ENCODE assay signal across 8 cellular contexts in the genomic region with DNA sequence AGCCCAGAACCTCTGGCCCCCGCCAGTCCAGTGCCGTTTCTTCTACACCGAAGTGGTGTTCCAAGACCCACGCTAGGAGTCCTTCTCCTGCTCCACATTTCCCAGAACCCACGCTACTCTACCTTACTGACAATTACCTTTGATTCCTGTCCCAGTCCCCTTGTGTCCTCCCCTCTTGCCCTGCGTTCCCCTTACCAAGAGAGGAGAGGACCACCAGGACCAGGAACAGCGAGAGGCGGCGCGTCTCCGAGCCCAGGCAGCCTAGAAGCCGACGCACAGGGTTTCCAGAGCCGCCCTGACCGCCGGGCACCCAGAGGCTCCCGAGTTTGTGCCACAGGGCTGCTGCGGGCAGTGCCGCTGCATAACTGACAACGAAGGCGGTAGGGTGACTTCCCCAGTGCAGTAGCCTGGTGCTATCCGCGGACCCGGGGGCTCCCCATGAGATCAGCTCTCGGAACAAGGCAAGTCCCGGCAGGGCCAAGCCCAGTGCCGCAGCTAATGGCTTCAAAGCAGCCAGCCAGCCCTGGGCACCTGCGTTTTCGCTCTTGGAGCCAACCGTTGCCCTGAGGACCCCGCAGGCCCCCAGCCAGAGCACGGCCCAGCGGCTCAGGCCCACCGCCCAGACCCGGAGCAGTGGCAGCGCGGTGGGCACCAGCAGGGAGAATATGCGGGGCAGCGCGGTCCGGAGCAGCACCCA. TPM values are rescaled to one million over a fixed set of nuclear protein-coding genes. Genes with fewer than 3 reads are reported as not detected.
DNase-seq lines count a peak whose midpoint lies in the region; ATAC-seq and TF ChIP-seq lines count a peak whose summit lies in the region.

No MANE protein-coding gene starts in this region.

- H3K4me1 ChIP-seq in SK-N-SH (ENCODE audit: control insufficient read depth in 1 of 2, insufficient read depth in 2 of 2, low read depth in 1 of 2, low read length in 1 of 2) (peaks cover 0 to 14% of the 10 kb centered on the region in 2 experiments; a peak in 1 of 4 replicates), heart left ventricle (peaks cover 0 to 77% (median 24%) of the 10 kb centered on the region in 12 donors), parathyroid adenoma (peaks cover 5% of the 10 kb centered on the region)

- H3K79me2 ChIP-seq in SK-N-SH (ENCODE audit: insufficient read depth) (peaks cover 4% of the 10 kb centered on the region; the same call in 1 of the 2 replicates), parathyroid adenoma (no peaks in the 10 kb centered on the region)

- intact Hi-C loops in heart left ventricle (cut with DNase I) = loop anchor here in 6 of 10 donors (1.0 to 2.0 kb wide), 4 partner anchors 8 to 15 kb away; partner anchors contain the start of genes PSMB8 (in 4 of the 6) and TAP2 (in 2 of the 6)

- H3K9ac ChIP-seq in SK-N-SH (peak overlapping the region; percentile 71), parathyroid adenoma (peak overlapping the region; percentile 16)

- H3K9me3 ChIP-seq in SK-N-SH = no peaks in the 10 kb centered on the region
- H3K9me3 ChIP-seq in heart left ventricle = no peaks in the 10 kb centered on the region
- H3K9me3 ChIP-seq in parathyroid adenoma (ENCODE audit: control insufficient read depth, low read length) = no peaks in the 10 kb centered on the region

- H3F3A ChIP-seq in SK-N-SH (replicated peaks; ENCODE audit: insufficient read depth) = peaks cover 8% of the 10 kb centered on the region

- CTCF ChIA-PET in SK-N-SH (lab: Yijun Ruan, JAX) = interaction anchor here (1.0 to 8.3 kb wide), 10 partner anchors 9 to 101 kb away, joined by 3 to 137 read pairs (median 8); partner anchors contain the start of genes HLA-DMA, PSMB8 and TAP2

- no peaks in the 10 kb centered on the region for H3K9me2 ChIP-seq in SK-N-SH

- no peak for TF ChIP-seq POLR2A in GM18505 (IDR thresholded peaks at IDR 0.05; ENCODE audit: borderline replicate concordance, extremely low read depth, insufficient read depth, insufficient read length)
- TF ChIP-seq POLR2A in heart left ventricle (IDR thresholded peaks at IDR 0.05) = no peak

- DNase-seq in 8988T (peak; percentile 34), SK-N-SH (peak; percentile 52), amniotic stem cell (lab: John Stamatoyannopoulos, UW) (peak; percentile 46), heart left ventricle (peak; percentile 42 to 79 (median 46)), NCI-H187 treated with DMSO at 0.1 percent for 48 hours (lab: John Stamatoyannopoulos, UW) (no peak)

- H3K27ac ChIP-seq in SK-N-SH (ENCODE audit: low read depth in 2 of 2, low read length in 1 of 2) (peak overlapping the region; percentile 50 to 90), heart left ventricle (peak overlapping the region; percentile 90 to 100 (median 99)), parathyroid adenoma (peak overlapping the region; percentile 93)

- no peak for TF ChIP-seq EP300 in SK-N-SH (IDR thresholded peaks at IDR 0.05; ENCODE audit: borderline replicate concordance in 1 of 2, low read depth in 1 of 2, low read length in 1 of 2)

- TF ChIP-seq CTCF in SK-N-SH (IDR thresholded peaks at IDR 0.05) = no peak
- no peak for TF ChIP-seq CTCF in heart left ventricle (IDR thresholded peaks at IDR 0.05)
- TF ChIP-seq CTCF in parathyroid adenoma (IDR thresholded peaks at IDR 0.05) = no peak

- H3K36me3 ChIP-seq in SK-N-SH (replicated peaks in 1 of 2; ENCODE audit: control insufficient read depth in 1 of 2, insufficient read depth in 2 of 2, low read length in 1 of 2) = peaks cover 3 to 7% of the 10 kb centered on the region in 2 experiments
- peaks cover 0 to 65% (median 47%) of the 10 kb centered on the region in 9 donors for H3K36me3 ChIP-seq in heart left ventricle
- H3K36me3 ChIP-seq in parathyroid adenoma (ENCODE audit: control insufficient read depth, insufficient read depth, low read length) = no peaks in the 10 kb centered on the region

- TF ChIP-seq RAD21 in SK-N-SH (IDR thresholded peaks at IDR 0.05; ENCODE audit: low read length) = no peak

- WGBS in SK-N-SH (ENCODE audit: low lambda C conversion rate) = 1% methylated on average over 15 of the region's 41 CpGs
- WGBS in heart left ventricle, 4 donors = 1 to 2% (median 1%) methylated on average over 21 to 41 of the region's 41 CpGs

- H3K4me3 ChIP-seq in SK-N-SH (ENCODE audit: low read depth in 2 of 2, low read length in 1 of 2) (peak overlapping the region; percentile 88 to 89), heart left ventricle (peak overlapping the region; percentile 69 to 99 (median 90)), parathyroid adenoma (ENCODE audit: low read depth, low read length) (peak overlapping the region; percentile 89)

- H3K27me3 ChIP-seq in SK-N-SH (ENCODE audit: insufficient read depth) (no peaks in the 10 kb centered on the region), heart left ventricle (no peaks in the 10 kb centered on the region), parathyroid adenoma (ENCODE audit: control insufficient read depth, insufficient read depth, low read length) (no peaks in the 10 kb centered on the region)

- peak overlapping the region; percentile 93 for H2AFZ ChIP-seq in SK-N-SH (ENCODE audit: low read depth)
- H2AFZ ChIP-seq in parathyroid adenoma = peak overlapping the region; percentile 99

- POLR2A ChIA-PET in SK-N-SH (lab: Yijun Ruan, JAX) = interaction anchor here (0.9 to 1.5 kb wide), 2 partner anchors 11 to 119 kb away, joined by 3 to 4 read pairs; no protein-coding TSS in a partner anchor

- ATAC-seq in GM18505 (IDR thresholded peaks at IDR 0.05; ENCODE audit: unreplicated experiment) (peak; percentile 13), HG03060 (IDR thresholded peaks at IDR 0.05; ENCODE audit: low read depth, unreplicated experiment) (peak; percentile 16), heart left ventricle (peak; percentile 8 to 41 (median 24))

- no peaks in the 10 kb centered on the region for H4K20me1 ChIP-seq in SK-N-SH (ENCODE audit: insufficient read depth)

- peak overlapping the region; percentile 99 for H3K4me2 ChIP-seq in SK-N-SH
- H3K4me2 ChIP-seq in parathyroid adenoma (ENCODE audit: low read length) = peak overlapping the region; percentile 100

TF ChIP-seq in SK-N-SH, 30 proteins besides CTCF, POLR2A, EP300 and RAD21:
- TF ChIP-seq, protein P1, sequence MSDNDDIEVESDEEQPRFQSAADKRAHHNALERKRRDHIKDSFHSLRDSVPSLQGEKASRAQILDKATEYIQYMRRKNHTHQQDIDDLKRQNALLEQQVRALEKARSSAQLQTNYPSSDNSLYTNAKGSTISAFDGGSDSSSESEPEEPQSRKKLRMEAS (IDR thresholded peaks at IDR 0.05; ENCODE audit: low read depth) = 0 out of 2 replicates have a peak, but pooled peaks have one; percentile 5
- no peak for TF ChIP-seq ELF1 (IDR thresholded peaks at IDR 0.05)

RNA-seq across cellular contexts. Expression of gene TAP1, which starts 0.5 kb away (rescaled TPM):
- polyA plus RNA-seq in SK-N-SH (2012; rRNA removed) = 31.1 and 35.7 TPM in 2 replicates
- polyA plus RNA-seq in SK-N-SH (2012; cell fraction: cytosol; rRNA removed) = 21.3 and 29.1 TPM in 2 replicates
- 34.6 and 35.9 TPM in 2 replicates for polyA plus RNA-seq in SK-N-SH (2012; cell fraction: nucleus; rRNA removed)
- total RNA-seq in heart left ventricle = 100 to 1,000 TPM in 1 of 9 donors, 10 to 100 TPM in 8; 15.1 to 207 (median 20.3) TPM
- polyA plus RNA-seq in heart left ventricle = 10 to 100 TPM; 21.6 to 44.5 TPM

RNA-seq across cellular contexts. Expression of gene PSMB9, which starts 1.0 kb away (rescaled TPM):
- polyA plus RNA-seq in SK-N-SH (2012; rRNA removed) (52.4 and 83.7 TPM in 2 replicates), heart left ventricle (10 to 100 TPM; 15.7 to 23.3 TPM)
- polyA plus RNA-seq in SK-N-SH (2012; cell fraction: cytosol; rRNA removed) = 51.2 and 54.6 TPM in 2 replicates
- 25.2 and 32.3 TPM in 2 replicates for polyA plus RNA-seq in SK-N-SH (2012; cell fraction: nucleus; rRNA removed)
- 100 to 1,000 TPM in 1 of 9 donors, 10 to 100 TPM in 7, 1 to 10 TPM in 1; 8.9 to 182 (median 14.6) TPM for total RNA-seq in heart left ventricle

RNA-seq across cellular contexts. Expression of gene PSMB8, which starts 9.1 kb away (rescaled TPM):
- polyA plus RNA-seq in SK-N-SH (2012; rRNA removed) (52.8 and 55.7 TPM in 2 replicates), heart left ventricle (10 to 100 TPM; 23.1 to 32.6 TPM)
- 46.3 and 55.0 TPM in 2 replicates for polyA plus RNA-seq in SK-N-SH (2012; cell fraction: cytosol; rRNA removed)
- 36.6 and 41.1 TPM in 2 replicates for polyA plus RNA-seq in SK-N-SH (2012; cell fraction: nucleus; rRNA removed)
- total RNA-seq in heart left ventricle = 100 to 1,000 TPM in 1 of 9 donors, 10 to 100 TPM in 8; 11.1 to 115 (median 15.2) TPM

RNA-seq across cellular contexts. Expression of gene TAP2, which starts 14.5 kb away (rescaled TPM):
- 14.0 and 19.9 TPM in 2 replicates for polyA plus RNA-seq in SK-N-SH (2012; rRNA removed)
- polyA plus RNA-seq in SK-N-SH (2012; cell fraction: cytosol; rRNA removed) = 10.9 and 11.2 TPM in 2 replicates
- 48.4 and 53.9 TPM in 2 replicates for polyA plus RNA-seq in SK-N-SH (2012; cell fraction: nucleus; rRNA removed)
- 100 to 1,000 TPM in 1 of 9 donors, 10 to 100 TPM in 6, 1 to 10 TPM in 2; 5.4 to 107 (median 14.9) TPM for total RNA-seq in heart left ventricle
- 10 to 100 TPM in 1 of 2 donors, 1 to 10 TPM in 1; 7.7 to 12.0 TPM for polyA plus RNA-seq in heart left ventricle

RNA-seq across cellular contexts. Expression of gene HLA-DOB, which starts 36.2 kb away (rescaled TPM):
- polyA plus RNA-seq in SK-N-SH (2012; rRNA removed) (not detected in 2 replicates), heart left ventricle (under 1 TPM; 0.30 to 0.76 TPM)
- not detected in 2 replicates for polyA plus RNA-seq in SK-N-SH (2012; cell fraction: cytosol; rRNA removed)
- 0.12 TPM in 1 of 2 replicates, not detected in the other for polyA plus RNA-seq in SK-N-SH (2012; cell fraction: nucleus; rRNA removed)
- total RNA-seq in heart left ventricle = 1 to 10 TPM in 1 of 9 donors, under 1 TPM in 6, not detected in 2; 0.25 to 2.7 (median 0.60) TPM
